22 cellular contexts compared by ENCODE assay signal in genomic region chr7:5211730-5212482, GRCh38. TPM values are rescaled to one million over a fixed set of nuclear protein-coding genes. Genes with fewer than 3 reads are reported as not detected.
DNase-seq lines count a peak whose midpoint lies in the region; ATAC-seq, FAIRE-seq and TF ChIP-seq lines count a peak whose summit lies in the region.
"Had no signal": no experiment of that assay in that cellular context is flagged by ENCODE, and none has a peak within 500 bp of the region (broad histone marks: within the 10 kb centered on the region; RNA-seq: fewer than 3 reads in every experiment).

No MANE protein-coding gene starts in this region.

- no peak overlapping the region for H3K4me3 Mint-ChIP-seq in central memory CD8-positive, alpha-beta T cell
- H3K4me3 Mint-ChIP-seq: CD8-positive, alpha-beta memory T cell had no signal

- peaks cover 3% of the 10 kb centered on the region for H3K36me3 ChIP-seq in mucosa of descending colon (ENCODE audit: low read depth)

- peak; percentile 20 for FAIRE-seq in urothelium cell line (lab: Jason Lieb, UNC)
- FAIRE-seq: G401.6, H54 had no signal

- H3K4me1 ChIP-seq in mucosa of descending colon (ENCODE audit: low read depth): no peaks in the 10 kb centered on the region

- H3K4me1 Mint-ChIP-seq in central memory CD8-positive, alpha-beta T cell: peaks cover 29% of the 10 kb centered on the region

- TF ChIP-seq CTCF in mucosa of descending colon (IDR thresholded peaks at IDR 0.05): no peak

- H3K9me3 ChIP-seq in mucosa of descending colon: no peaks in the 10 kb centered on the region
- H3K9me3 ChIP-seq: SK-N-SH had no signal

- peaks cover 52% of the 10 kb centered on the region for H3K36me3 Mint-ChIP-seq in central memory CD8-positive, alpha-beta T cell (ENCODE audit: insufficient read depth)

- no peak for ATAC-seq in central memory CD8-positive, alpha-beta T cell (replicated peaks; ENCODE audit: extremely low read depth, poor library complexity, severe bottlenecking)
- ATAC-seq in mucosa of descending colon: peak; percentile 31
- ATAC-seq in HG02981 (IDR thresholded peaks at IDR 0.05; ENCODE audit: unreplicated experiment): no peak

- no peak overlapping the region for H3K4me3 ChIP-seq in mucosa of descending colon
- H3K4me3 ChIP-seq: PC-9 had no signal

- peak; percentile 54 for DNase-seq in activated effector memory CD4-positive, alpha-beta T cell treated with anti-CD3 and anti-CD28 coated beads, Interleukin-2, amount 50 U/mL, for 16 hours
- DNase-seq in activated effector memory CD4-positive, alpha-beta T cell treated with Interleukin-2 at 50 U/mL for 16 hours: no peak
- no peak for DNase-seq in central memory CD8-positive, alpha-beta T cell (ENCODE audit: low spot score in 2 of 2)
- DNase-seq in mucosa of descending colon: peak in 1 of 3 donors; percentile 38
- DNase-seq in urothelium cell line (ENCODE audit: low spot score): no peak
- no peak for DNase-seq in epidermal melanocyte (ENCODE audit: insufficient read length, low spot score)
- DNase-seq in NCI-H2081 (lab: John Stamatoyannopoulos, UW): no peak
- DNase-seq: 8988T; AML-193; Calu3; CD8-positive, alpha-beta memory T cell; Karpas-422; NCI-H1694 treated with DMSO at 0.1 percent for 48 hours; NCI-H2107; NCI-H2227 treated with DMSO at 0.1 percent for 48 hours; NCI-H510A; PC-9; SIG-M5; SK-N-SH had no signal

- no peaks in the 10 kb centered on the region for H3K9me3 Mint-ChIP-seq in central memory CD8-positive, alpha-beta T cell
- H3K9me3 Mint-ChIP-seq: CD8-positive, alpha-beta memory T cell had no signal

- H3K27me3 Mint-ChIP-seq in central memory CD8-positive, alpha-beta T cell: no peaks in the 10 kb centered on the region

- intact Hi-C loops in mucosa of descending colon (cut with DNase I, micrococcal nuclease): no loop called here

- peak overlapping the region; percentile 13 for H3K27ac Mint-ChIP-seq in central memory CD8-positive, alpha-beta T cell (ENCODE audit: low read depth)

RNA-seq across cellular contexts. Expression of gene WIPI2, which starts 21.9 kb away (rescaled TPM):
- total RNA-seq in mucosa of descending colon: 10 to 100 TPM; 43.4 to 55.2 (median 54.6) TPM
